Comparison of ENCODE assay signal across 14 cellular contexts in the genomic region with DNA sequence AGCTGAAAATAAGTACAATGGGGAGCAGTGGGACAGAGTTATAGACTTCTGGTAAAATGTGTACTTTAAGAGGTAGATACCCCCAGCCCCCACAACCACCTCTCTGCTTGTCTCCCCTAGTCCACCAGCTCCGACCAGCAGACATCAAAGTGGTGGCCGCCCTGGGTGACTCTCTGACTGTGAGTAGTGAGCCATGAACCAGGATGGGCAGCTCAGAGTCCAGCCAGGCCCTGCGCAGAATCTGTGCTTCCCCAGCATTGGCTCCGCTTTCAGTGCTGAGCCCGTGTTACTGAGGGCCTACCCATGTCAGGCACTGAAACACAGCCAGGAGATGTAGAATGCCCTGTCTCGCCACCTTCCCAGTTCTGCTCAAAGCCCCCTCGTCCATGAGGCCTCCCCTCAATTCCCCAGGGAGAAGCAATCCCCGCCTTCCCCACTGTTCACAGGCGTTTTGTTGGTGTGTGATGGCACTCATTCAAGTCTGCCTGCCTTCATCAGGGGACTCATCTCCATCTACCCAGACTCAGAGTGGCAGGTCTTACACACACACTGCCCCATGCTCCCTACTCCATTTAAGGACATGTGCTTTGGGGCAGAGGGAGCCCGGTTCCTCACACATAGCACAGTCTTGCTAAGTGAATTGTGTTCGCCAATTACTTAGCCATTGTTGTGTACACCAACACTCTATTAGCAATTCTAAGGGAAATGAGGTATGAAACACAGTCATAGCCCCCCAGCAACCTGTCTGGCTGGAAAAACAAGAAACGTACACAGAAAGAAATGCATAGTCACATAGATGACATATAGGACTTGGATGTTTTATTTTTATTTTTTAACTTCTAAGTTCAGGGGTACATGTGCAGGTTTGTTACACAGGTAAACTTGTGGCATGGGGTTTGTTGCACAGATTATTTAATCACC.
A peak's percentile ranks its signal among the peaks of the same experiment; 100 is the strongest.
DNase-seq lines count a peak whose midpoint lies in the region; ATAC-seq and TF ChIP-seq lines count a peak whose summit lies in the region.
"Had no signal": no experiment of that assay in that cellular context is flagged by ENCODE, and none has a peak within 500 bp of the region (broad histone marks: within the 10 kb centered on the region; RNA-seq: fewer than 3 reads in every experiment).

No MANE protein-coding gene starts in this region.

- peak overlapping the region; percentile 31 for H2BK15ac ChIP-seq in mesenchymal stem cell (ENCODE audit: low read depth, poor library complexity, severe bottlenecking)

- H3K23ac ChIP-seq in mesenchymal stem cell (ENCODE audit: low read length in 2 of 2) = no peak overlapping the region

- H3K4me2 ChIP-seq in mesenchymal stem cell (ENCODE audit: low read length, poor library complexity, severe bottlenecking) = no peak overlapping the region

- H3K36me3 Mint-ChIP-seq in stimulated activated naive CD8-positive, alpha-beta T cell treated with anti-CD3 and anti-CD28 coated beads, Interleukin-15, Interleukin-2, amounts not matched to agents 100 ng/mL and 50 ng/mL, for 24 hours (ENCODE audit: low read depth) = no peaks in the 10 kb centered on the region

- no peaks in the 10 kb centered on the region for H3K9me3 ChIP-seq in ascending aorta
- no peaks in the 10 kb centered on the region for H3K9me3 ChIP-seq in mesenchymal stem cell (ENCODE audit: control insufficient read depth, low read length)
- H3K9me3 ChIP-seq: mucosa of descending colon, psoas muscle, upper lobe of left lung had no signal

- no peaks in the 10 kb centered on the region for H3K27me3 Mint-ChIP-seq in stimulated activated naive CD8-positive, alpha-beta T cell treated with anti-CD3 and anti-CD28 coated beads, Interleukin-15, Interleukin-2, amounts not matched to agents 100 ng/mL and 50 ng/mL, for 24 hours
- H3K27me3 Mint-ChIP-seq: activated T-cell treated with anti-CD3 and anti-CD28 coated beads, Interleukin-2, amount 50 U/mL, for 24 hours had no signal

- H3K4me3 Mint-ChIP-seq in stimulated activated naive CD8-positive, alpha-beta T cell treated with anti-CD3 and anti-CD28 coated beads, Interleukin-15, Interleukin-2, amounts not matched to agents 100 ng/mL and 50 ng/mL, for 24 hours = no peak overlapping the region
- H3K4me3 Mint-ChIP-seq: activated T-cell treated with anti-CD3 and anti-CD28 coated beads, Interleukin-2, amount 50 U/mL, for 24 hours; B cell had no signal

- peak overlapping the region; percentile 15 for H4K8ac ChIP-seq in mesenchymal stem cell (ENCODE audit: low read length)

- H3K27ac ChIP-seq in ascending aorta (peak overlapping the region; percentile 46 to 55), mesenchymal stem cell (ENCODE audit: low read length, poor library complexity, severe bottlenecking) (no peak overlapping the region)
- H3K27ac ChIP-seq: psoas muscle, upper lobe of left lung had no signal

- H2BK12ac ChIP-seq in mesenchymal stem cell (ENCODE audit: low read length in 2 of 2) = peak overlapping the region; percentile 67 to 82

- peak overlapping the region in 1 of 2 experiments; percentile 35 for H3K14ac ChIP-seq in mesenchymal stem cell (ENCODE audit: low read length in 2 of 2)

- no peak for DNase-seq in stimulated activated naive CD8-positive, alpha-beta T cell treated with anti-CD3 and anti-CD28 coated beads, Interleukin-15, Interleukin-2, amounts not matched to agents 100 U/mL and 50 U/mL, for 24 hours
- no peak for DNase-seq in ascending aorta (ENCODE audit: low spot score in 2 of 2)
- no peak for DNase-seq in mesenchymal stem cell
- no peak for DNase-seq in AG20443 (ENCODE audit: low spot score)
- no peak for DNase-seq in GOT3 (lab: John Stamatoyannopoulos, UW)
- no peak for DNase-seq in NCI-H1436 (lab: John Stamatoyannopoulos, UW)
- DNase-seq: activated T-cell treated with anti-CD3 and anti-CD28 coated beads, Interleukin-2, amount 50 U/mL, for 24 hours; foreskin fibroblast; mucosa of descending colon; upper lobe of left lung had no signal

- no peak for TF ChIP-seq CTCF in ascending aorta (IDR thresholded peaks at IDR 0.05)

- no peak overlapping the region for H3K4me3 ChIP-seq in ascending aorta
- no peak overlapping the region for H3K4me3 ChIP-seq in mesenchymal stem cell (ENCODE audit: insufficient read depth in 1 of 2, low read depth in 1 of 2, low read length in 2 of 2)
- H3K4me3 ChIP-seq: mucosa of descending colon, psoas muscle, upper lobe of left lung had no signal

- H3K4ac ChIP-seq in mesenchymal stem cell (ENCODE audit: low read depth in 1 of 2, low read length in 2 of 2) = peak overlapping the region in 1 of 2 experiments; percentile 47

- peak overlapping the region; percentile 33 to 69 for H3K18ac ChIP-seq in mesenchymal stem cell (ENCODE audit: low read depth in 1 of 2, low read length in 2 of 2)

- peak overlapping the region; percentile 67 for H2AK5ac ChIP-seq in mesenchymal stem cell (ENCODE audit: low read length, severe bottlenecking)

- H3K4me1 ChIP-seq in ascending aorta (peaks cover 13 to 38% of the 10 kb centered on the region in 2 donors), mesenchymal stem cell (ENCODE audit: control insufficient read depth, insufficient read depth, low read depth, low read length) (peaks cover 18% of the 10 kb centered on the region)

- ATAC-seq in stimulated activated naive CD8-positive, alpha-beta T cell treated with anti-CD3 and anti-CD28 coated beads, Interleukin-15, Interleukin-2, amounts not matched to agents 100 U/mL and 50 U/mL, for 24 hours = no peak
- no peak for ATAC-seq in HG03159 (IDR thresholded peaks at IDR 0.05; ENCODE audit: unreplicated experiment)
- ATAC-seq: mucosa of descending colon, psoas muscle had no signal

- H2BK5ac ChIP-seq in mesenchymal stem cell (ENCODE audit: low read depth, low read length, poor library complexity, severe bottlenecking) = no peak overlapping the region

- H3K36me3 ChIP-seq in ascending aorta (no peaks in the 10 kb centered on the region), mesenchymal stem cell (ENCODE audit: control insufficient read depth in 1 of 2, insufficient read depth in 2 of 2, low read depth in 1 of 2, low read length in 2 of 2) (no peaks in the 10 kb centered on the region)
- H3K36me3 ChIP-seq: upper lobe of left lung had no signal

- H4K91ac ChIP-seq in mesenchymal stem cell (ENCODE audit: low read length) = peak overlapping the region; percentile 76

- no peak overlapping the region for H2AFZ ChIP-seq in mesenchymal stem cell (ENCODE audit: low read depth, low read length)

- H3K9me3 Mint-ChIP-seq in stimulated activated naive CD8-positive, alpha-beta T cell treated with anti-CD3 and anti-CD28 coated beads, Interleukin-15, Interleukin-2, amounts not matched to agents 100 ng/mL and 50 ng/mL, for 24 hours = no peaks in the 10 kb centered on the region

- intact Hi-C loops in ascending aorta (cut with DNase I) = no loop called here

- H3K27ac Mint-ChIP-seq in stimulated activated naive CD8-positive, alpha-beta T cell treated with anti-CD3 and anti-CD28 coated beads, Interleukin-15, Interleukin-2, amounts not matched to agents 100 ng/mL and 50 ng/mL, for 24 hours = peak overlapping the region; percentile 90
- H3K27ac Mint-ChIP-seq: B cell had no signal

- no peak overlapping the region for H2BK120ac ChIP-seq in mesenchymal stem cell (ENCODE audit: low read depth, low read length)

- peaks cover 2% of the 10 kb centered on the region for H3K79me1 ChIP-seq in mesenchymal stem cell (replicated peaks; ENCODE audit: low read length, poor library complexity, severe bottlenecking)

- no peak overlapping the region for H3K9ac ChIP-seq in mesenchymal stem cell (ENCODE audit: low read length)

- WGBS in mesenchymal stem cell = 95% methylated on average over 11 of the region's 12 CpGs

- no peaks in the 10 kb centered on the region for H3K4me1 Mint-ChIP-seq in stimulated activated naive CD8-positive, alpha-beta T cell treated with anti-CD3 and anti-CD28 coated beads, Interleukin-15, Interleukin-2, amounts not matched to agents 100 ng/mL and 50 ng/mL, for 24 hours (ENCODE audit: low read depth)

- no peaks in the 10 kb centered on the region for H3K27me3 ChIP-seq in ascending aorta
- H3K27me3 ChIP-seq in mesenchymal stem cell (ENCODE audit: control insufficient read depth in 1 of 2, insufficient read depth in 1 of 2, low read length in 2 of 2) = no peaks in the 10 kb centered on the region
- H3K27me3 ChIP-seq: upper lobe of left lung had no signal
